Comparison of ENCODE assay signal across 8 cellular contexts in genomic region chr5:109691248-109691574, GRCh38. TPM values are rescaled to one million over a fixed set of nuclear protein-coding genes. Genes with fewer than 3 reads are reported as not detected.
DNase-seq lines count a peak whose midpoint lies in the region; ATAC-seq lines count a peak whose summit lies in the region.

No MANE protein-coding gene starts in this region.

- no peaks in the 10 kb centered on the region for H3K27me3 Mint-ChIP-seq in activated CD8-positive, alpha-beta memory T cell treated with anti-CD3 and anti-CD28 coated beads, Interleukin-2, amount 10 ng/mL, durations not matched to agents 7 days and 5 days
- H3K27me3 Mint-ChIP-seq in stimulated activated naive CD8-positive, alpha-beta T cell treated with anti-CD3 and anti-CD28 coated beads, Interleukin-15, amount 100 ng/mL, for 72 hours, result no peaks in the 10 kb centered on the region

- H3K36me3 ChIP-seq in iPS DF 6.9 (ENCODE audit: control insufficient read depth, insufficient read depth, low read length), result no peaks in the 10 kb centered on the region

- peak overlapping the region; percentile 47; the same call in 1 of the 2 replicates for H3K4me3 ChIP-seq in iPS DF 6.9 (ENCODE audit: low read length)

- WGBS in iPS DF 6.9 (ENCODE audit: insufficient coverage, insufficient read length), result no CpG with 5 or more reads among the region's 11 CpGs

- ATAC-seq in activated CD8-positive, alpha-beta memory T cell treated with anti-CD3 and anti-CD28 coated beads, Interleukin-2, amount 10 ng/mL, durations not matched to agents 7 days and 5 days, result no peak
- ATAC-seq in stimulated activated naive CD8-positive, alpha-beta T cell treated with anti-CD3 and anti-CD28 coated beads, Interleukin-15, amount 100 ng/mL, for 72 hours, result peak; percentile 16

- H3K27ac Mint-ChIP-seq in activated CD8-positive, alpha-beta memory T cell treated with anti-CD3 and anti-CD28 coated beads, Interleukin-2, amount 10 ng/mL, durations not matched to agents 7 days and 5 days, result peak overlapping the region; percentile 89
- peak overlapping the region; percentile 91 to 98 for H3K27ac Mint-ChIP-seq in stimulated activated naive CD8-positive, alpha-beta T cell treated with anti-CD3 and anti-CD28 coated beads, Interleukin-15, amount 100 ng/mL, for 72 hours

- CTCF ChIA-PET in activated CD8-positive, alpha-beta memory T cell treated with anti-CD3 and anti-CD28 coated beads, Interleukin-2, amount 10 ng/mL, durations not matched to agents 7 days and 5 days (lab: Charles Lee), result interaction anchor here (1.1 kb wide), 1 partner anchor 258 kb away, joined by 3 read pairs; no protein-coding TSS in a partner anchor

- no peaks in the 10 kb centered on the region; the same call in none of the 2 replicates for H3K4me1 ChIP-seq in iPS DF 6.9 (ENCODE audit: control insufficient read depth, insufficient read depth, low read length)

- no peak overlapping the region for H3K27ac ChIP-seq in iPS DF 6.9 (ENCODE audit: low read length)

- peak overlapping the region; percentile 96 for H3K4me3 Mint-ChIP-seq in activated CD8-positive, alpha-beta memory T cell treated with anti-CD3 and anti-CD28 coated beads, Interleukin-2, amount 10 ng/mL, durations not matched to agents 7 days and 5 days
- H3K4me3 Mint-ChIP-seq in stimulated activated naive CD8-positive, alpha-beta T cell treated with anti-CD3 and anti-CD28 coated beads, Interleukin-15, amount 100 ng/mL, for 72 hours, result peak overlapping the region; percentile 87

- peaks cover 59% of the 10 kb centered on the region for H3K4me1 Mint-ChIP-seq in activated CD8-positive, alpha-beta memory T cell treated with anti-CD3 and anti-CD28 coated beads, Interleukin-2, amount 10 ng/mL, durations not matched to agents 7 days and 5 days
- peaks cover 54% of the 10 kb centered on the region for H3K4me1 Mint-ChIP-seq in stimulated activated naive CD8-positive, alpha-beta T cell treated with anti-CD3 and anti-CD28 coated beads, Interleukin-15, amount 100 ng/mL, for 72 hours

- no peaks in the 10 kb centered on the region for H3K9me3 Mint-ChIP-seq in activated CD8-positive, alpha-beta memory T cell treated with anti-CD3 and anti-CD28 coated beads, Interleukin-2, amount 10 ng/mL, durations not matched to agents 7 days and 5 days (ENCODE audit: low read depth)
- H3K9me3 Mint-ChIP-seq in stimulated activated naive CD8-positive, alpha-beta T cell treated with anti-CD3 and anti-CD28 coated beads, Interleukin-15, amount 100 ng/mL, for 72 hours, result peaks cover 0 to 6% of the 10 kb centered on the region in 2 donors

- H3K27me3 ChIP-seq in iPS DF 6.9 (ENCODE audit: control insufficient read depth, insufficient read depth, low read length), result no peaks in the 10 kb centered on the region

- H3K36me3 Mint-ChIP-seq in activated CD8-positive, alpha-beta memory T cell treated with anti-CD3 and anti-CD28 coated beads, Interleukin-2, amount 10 ng/mL, durations not matched to agents 7 days and 5 days, result peaks cover 6% of the 10 kb centered on the region

- DNase-seq in activated CD4-positive, alpha-beta T cell treated with anti-CD3 and anti-CD28 coated beads for 48 hours, result peak; percentile 58
- DNase-seq in activated CD4-positive, alpha-beta T cell treated with anti-CD3 and anti-CD28 coated beads, Interleukin-2, amount 50 U/mL, for 4 hours, result no peak
- no peak for DNase-seq in activated CD8-positive, alpha-beta memory T cell treated with anti-CD3 and anti-CD28 coated beads, Interleukin-2, amount 10 ng/mL, durations not matched to agents 7 days and 5 days
- DNase-seq in iPS DF 6.9 (ENCODE audit: low read depth, low spot score) (no peak), MV-4-11 (lab: John Stamatoyannopoulos, UW) (no peak), T1000 (lab: John Stamatoyannopoulos, UW) (no peak), islet precursor cell (no peak)
- DNase-seq in stimulated activated naive CD8-positive, alpha-beta T cell treated with anti-CD3 and anti-CD28 coated beads, Interleukin-15, amount 100 ng/mL, for 72 hours, result peak in 1 of 2 donors; percentile 49

- no peaks in the 10 kb centered on the region for H3K9me3 ChIP-seq in iPS DF 6.9 (ENCODE audit: control insufficient read depth, insufficient read depth, low read length)

RNA-seq across cellular contexts. Expression of gene MAN2A1, which starts 1.5 kb away (rescaled TPM):
- total RNA-seq in activated CD8-positive, alpha-beta memory T cell treated with anti-CD3 and anti-CD28 coated beads, Interleukin-2, amount 10 ng/mL, durations not matched to agents 7 days and 5 days, result 10 to 100 TPM; 27.2 to 28.4 TPM
